ENCODE assay signal across 1 cellular context in genomic region chr17:79986441-79987186, GRCh38.
A peak's percentile ranks its signal among the peaks of the same experiment; 100 is the strongest.
TF ChIP-seq lines count a peak whose summit lies in the region.

No MANE protein-coding gene starts in this region.

TF ChIP-seq in HepG2, 621 proteins besides CTCF, POLR2A, EP300 and RAD21 (continued from another document and continues in another):
- peak; percentile 64; the same call in 1 of the 2 replicates for TF ChIP-seq PRMT3 (CRISPR knock-in tag; IDR thresholded peaks at IDR 0.05; ENCODE audit: borderline replicate concordance, low read depth)
- peak; percentile 36; the same call in 1 of the 2 replicates for TF ChIP-seq ZSCAN9 (CRISPR knock-in tag; IDR thresholded peaks at IDR 0.05; ENCODE audit: borderline replicate concordance)
- no peak for TF ChIP-seq RARG (CRISPR knock-in tag; IDR thresholded peaks at IDR 0.05; ENCODE audit: low read depth)
- no peak for TF ChIP-seq MXD1 (CRISPR knock-in tag; IDR thresholded peaks at IDR 0.05)
- TF ChIP-seq CBFB (CRISPR knock-in tag; IDR thresholded peaks at IDR 0.05) = peak; percentile 98
- TF ChIP-seq MED1 (CRISPR knock-in tag; IDR thresholded peaks at IDR 0.05) = peak; percentile 97
- peak; percentile 76 for TF ChIP-seq TGIF2 (CRISPR knock-in tag; IDR thresholded peaks at IDR 0.05)
- TF ChIP-seq IKZF4 (CRISPR knock-in tag; IDR thresholded peaks at IDR 0.05; ENCODE audit: borderline replicate concordance, low read depth, not compliant biosample characterization) = no peak
- TF ChIP-seq POGK (CRISPR knock-in tag; conservative IDR thresholded peaks at IDR 0.05) = peak; percentile 72
- no peak for TF ChIP-seq ZNF235 (CRISPR knock-in tag; IDR thresholded peaks at IDR 0.05; ENCODE audit: borderline replicate concordance)
- no peak for TF ChIP-seq ZEB1 (IDR thresholded peaks at IDR 0.05; ENCODE audit: insufficient replicate concordance, low read depth)
- TF ChIP-seq ZNF142 (CRISPR knock-in tag; IDR thresholded peaks at IDR 0.05) = 0 out of 2 replicates have a peak, but pooled peaks have one; percentile 14
- peak; percentile 88 for TF ChIP-seq ZZZ3 (CRISPR knock-in tag; IDR thresholded peaks at IDR 0.05; ENCODE audit: borderline replicate concordance)
- no peak; the same call in 1 of the 2 replicates for TF ChIP-seq MED13 (CRISPR knock-in tag; IDR thresholded peaks at IDR 0.05)
- peak; percentile 91 for TF ChIP-seq NCOA2 (CRISPR knock-in tag; IDR thresholded peaks at IDR 0.05)
- TF ChIP-seq CENPBD1 (CRISPR knock-in tag; IDR thresholded peaks at IDR 0.05; ENCODE audit: borderline replicate concordance, low read depth) = no peak
- TF ChIP-seq LCORL (IDR thresholded peaks at IDR 0.05) = 0 out of 2 replicates have a peak, but pooled peaks have one; percentile 43
- peak; percentile 100 for TF ChIP-seq LCORL (CRISPR knock-in tag; IDR thresholded peaks at IDR 0.05)
- no peak for TF ChIP-seq ZNF672 (CRISPR knock-in tag; IDR thresholded peaks at IDR 0.05)
- TF ChIP-seq ZNF703 (CRISPR knock-in tag; IDR thresholded peaks at IDR 0.05; ENCODE audit: borderline replicate concordance) = no peak; the same call in 1 of the 2 replicates
- peak; percentile 86 for TF ChIP-seq ZBTB38 (CRISPR knock-in tag; IDR thresholded peaks at IDR 0.05)
- no peak for TF ChIP-seq MATR3 (CRISPR knock-in tag; IDR thresholded peaks at IDR 0.05)
- TF ChIP-seq ZC3H13 (CRISPR knock-in tag; IDR thresholded peaks at IDR 0.05) = no peak
- TF ChIP-seq HIVEP1 (CRISPR knock-in tag; IDR thresholded peaks at IDR 0.05) = no peak
- TF ChIP-seq ATF5 (CRISPR knock-in tag; IDR thresholded peaks at IDR 0.05; ENCODE audit: low read depth) = 0 out of 2 replicates have a peak, but pooled peaks have one; percentile 29
- TF ChIP-seq ATF1 (CRISPR knock-in tag; IDR thresholded peaks at IDR 0.05) = no peak
- TF ChIP-seq THRA (CRISPR knock-in tag; IDR thresholded peaks at IDR 0.05; ENCODE audit: borderline replicate concordance) = peak; percentile 94; the same call in 1 of the 2 replicates
- TF ChIP-seq CHD4 (IDR thresholded peaks at IDR 0.05; ENCODE audit: borderline replicate concordance, low read length) = no peak
- TF ChIP-seq KMT2B (CRISPR knock-in tag; IDR thresholded peaks at IDR 0.05) = no peak; the same call in 1 of the 2 replicates
- TF ChIP-seq GPN1 (CRISPR knock-in tag; IDR thresholded peaks at IDR 0.05; ENCODE audit: borderline replicate concordance) = no peak
- no peak for TF ChIP-seq ZFP36 (IDR thresholded peaks at IDR 0.05; ENCODE audit: borderline replicate concordance, low read depth, low read length, partially characterized antibody)
- no peak for TF ChIP-seq MXD4 (CRISPR knock-in tag; IDR thresholded peaks at IDR 0.05)
- TF ChIP-seq BRF2 (CRISPR knock-in tag; IDR thresholded peaks at IDR 0.05) = peak; percentile 81; the same call in 1 of the 2 replicates
- TF ChIP-seq ZNF691 (CRISPR knock-in tag; IDR thresholded peaks at IDR 0.05; ENCODE audit: borderline replicate concordance, low read depth) = peak; percentile 74
- TF ChIP-seq ZHX2 (IDR thresholded peaks at IDR 0.05; ENCODE audit: low read depth) = no peak
- TF ChIP-seq ZHX2 (CRISPR knock-in tag; IDR thresholded peaks at IDR 0.05; ENCODE audit: borderline replicate concordance) = 0 out of 2 replicates have a peak, but pooled peaks have one; percentile 12
- 0 out of 2 replicates have a peak, but pooled peaks have one; percentile 19 for TF ChIP-seq REPIN1 (CRISPR knock-in tag; IDR thresholded peaks at IDR 0.05; ENCODE audit: borderline replicate concordance, low read depth)
- TF ChIP-seq ONECUT2 (CRISPR knock-in tag; IDR thresholded peaks at IDR 0.05) = no peak
- no peak for TF ChIP-seq ZSCAN30 (CRISPR knock-in tag; IDR thresholded peaks at IDR 0.05)
- no peak for TF ChIP-seq ZNF674 (CRISPR knock-in tag; IDR thresholded peaks at IDR 0.05; ENCODE audit: low read depth)
- TF ChIP-seq DNMT1 (CRISPR knock-in tag; IDR thresholded peaks at IDR 0.05) = peak; percentile 80; the same call in 1 of the 2 replicates
- TF ChIP-seq MBNL3 (CRISPR knock-in tag; conservative IDR thresholded peaks at IDR 0.05) = no peak
- TF ChIP-seq ZSCAN22 (CRISPR knock-in tag; IDR thresholded peaks at IDR 0.05) = no peak; the same call in 1 of the 2 replicates
